In the genomic region with DNA sequence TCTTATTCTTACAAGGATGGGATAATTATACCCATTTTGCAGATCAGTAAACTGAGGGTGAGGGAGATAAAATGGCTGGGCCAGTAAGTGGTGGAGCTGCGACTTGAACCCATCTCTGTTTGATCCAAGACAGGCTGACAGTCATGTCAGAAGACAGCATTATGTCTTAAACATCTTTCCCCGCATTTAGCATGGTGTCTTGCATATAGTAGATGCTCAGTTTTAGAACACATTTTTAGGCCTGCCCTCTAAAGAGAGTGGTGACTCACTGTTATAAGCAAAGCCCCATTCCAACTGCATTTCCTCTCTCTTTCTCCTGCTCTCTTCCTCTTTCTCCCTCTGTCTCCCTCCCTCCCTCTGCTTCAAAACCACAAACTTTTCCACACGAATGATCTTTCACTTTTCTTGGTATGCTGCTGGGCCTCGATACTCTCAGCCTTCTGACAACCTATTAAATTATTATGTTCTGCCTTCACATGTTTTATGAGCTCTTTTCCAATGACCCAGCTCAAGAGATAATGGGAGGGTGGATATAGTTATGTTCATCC, we compare ENCODE assay signal across 1 cellular context.
TF ChIP-seq lines count a peak whose summit lies in the region.

No MANE protein-coding gene starts in this region.

TF ChIP-seq in K562, 482 proteins besides CTCF, POLR2A, EP300 and RAD21 (continued from another document and continues in another):
- no peak for TF ChIP-seq PHF21A (IDR thresholded peaks at IDR 0.05; ENCODE audit: borderline replicate concordance, low read depth)
- TF ChIP-seq GATAD2B (IDR thresholded peaks at IDR 0.05; ENCODE audit: borderline replicate concordance): no peak
- TF ChIP-seq ZNF561 (CRISPR knock-in tag; conservative IDR thresholded peaks at IDR 0.05): 0 out of 2 replicates have a peak, but pooled peaks have one; percentile 7
- no peak for TF ChIP-seq STAG1 (CRISPR knock-in tag; IDR thresholded peaks at IDR 0.05; ENCODE audit: borderline replicate concordance)
- TF ChIP-seq MLX (CRISPR knock-in tag; conservative IDR thresholded peaks at IDR 0.05): no peak
- TF ChIP-seq HMBOX1 (IDR thresholded peaks at IDR 0.05): peak; percentile 77
- peak; percentile 100 for TF ChIP-seq CHD4 (IDR thresholded peaks at IDR 0.05; ENCODE audit: insufficient read depth, insufficient replicate concordance, low read depth, low read length, poor library complexity, severe bottlenecking)
- TF ChIP-seq SAFB2 (IDR thresholded peaks at IDR 0.05; ENCODE audit: borderline replicate concordance, low read depth, low read length, severe bottlenecking): no peak
- TF ChIP-seq DPF2 (IDR thresholded peaks at IDR 0.05): no peak; the same call in 1 of the 2 replicates
- TF ChIP-seq, protein P1, sequence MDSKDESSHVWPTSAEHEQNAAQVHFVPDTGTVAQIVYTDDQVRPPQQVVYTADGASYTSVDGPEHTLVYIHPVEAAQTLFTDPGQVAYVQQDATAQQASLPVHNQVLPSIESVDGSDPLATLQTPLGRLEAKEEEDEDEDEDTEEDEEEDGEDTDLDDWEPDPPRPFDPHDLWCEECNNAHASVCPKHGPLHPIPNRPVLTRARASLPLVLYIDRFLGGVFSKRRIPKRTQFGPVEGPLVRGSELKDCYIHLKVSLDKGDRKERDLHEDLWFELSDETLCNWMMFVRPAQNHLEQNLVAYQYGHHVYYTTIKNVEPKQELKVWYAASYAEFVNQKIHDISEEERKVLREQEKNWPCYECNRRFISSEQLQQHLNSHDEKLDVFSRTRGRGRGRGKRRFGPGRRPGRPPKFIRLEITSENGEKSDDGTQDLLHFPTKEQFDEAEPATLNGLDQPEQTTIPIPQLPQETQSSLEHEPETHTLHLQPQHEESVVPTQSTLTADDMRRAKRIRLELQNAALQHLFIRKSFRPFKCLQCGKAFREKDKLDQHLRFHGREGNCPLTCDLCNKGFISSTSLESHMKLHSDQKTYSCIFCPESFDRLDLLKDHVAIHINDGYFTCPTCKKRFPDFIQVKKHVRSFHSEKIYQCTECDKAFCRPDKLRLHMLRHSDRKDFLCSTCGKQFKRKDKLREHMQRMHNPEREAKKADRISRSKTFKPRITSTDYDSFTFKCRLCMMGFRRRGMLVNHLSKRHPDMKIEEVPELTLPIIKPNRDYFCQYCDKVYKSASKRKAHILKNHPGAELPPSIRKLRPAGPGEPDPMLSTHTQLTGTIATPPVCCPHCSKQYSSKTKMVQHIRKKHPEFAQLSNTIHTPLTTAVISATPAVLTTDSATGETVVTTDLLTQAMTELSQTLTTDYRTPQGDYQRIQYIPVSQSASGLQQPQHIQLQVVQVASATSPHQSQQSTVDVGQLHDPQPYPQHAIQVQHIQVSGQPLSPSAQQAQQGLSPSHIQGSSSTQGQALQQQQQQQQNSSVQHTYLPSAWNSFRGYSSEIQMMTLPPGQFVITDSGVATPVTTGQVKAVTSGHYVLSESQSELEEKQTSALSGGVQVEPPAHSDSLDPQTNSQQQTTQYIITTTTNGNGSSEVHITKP (IDR thresholded peaks at IDR 0.05; ENCODE audit: partially characterized antibody): no peak
- TF ChIP-seq SMARCA5 (IDR thresholded peaks at IDR 0.05): peak; percentile 97
- no peak for TF ChIP-seq HDAC8 (tag; IDR thresholded peaks at IDR 0.05)
- TF ChIP-seq PYGO2 (tag; IDR thresholded peaks at IDR 0.05): no peak
- peak; percentile 70 for TF ChIP-seq FOSL1 (tag; conservative IDR thresholded peaks at IDR 0.05)
- TF ChIP-seq TFAM (CRISPR knock-in tag; conservative IDR thresholded peaks at IDR 0.05): no peak
- TF ChIP-seq ZNF224 (CRISPR knock-in tag; IDR thresholded peaks at IDR 0.05): no peak
- TF ChIP-seq, protein P2, sequence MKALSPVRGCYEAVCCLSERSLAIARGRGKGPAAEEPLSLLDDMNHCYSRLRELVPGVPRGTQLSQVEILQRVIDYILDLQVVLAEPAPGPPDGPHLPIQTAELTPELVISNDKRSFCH (CRISPR knock-in tag; IDR thresholded peaks at IDR 0.05): no peak
- TF ChIP-seq, protein P2 (tag; IDR thresholded peaks at IDR 0.05): peak; percentile 81
- no peak for TF ChIP-seq NR2F6 (CRISPR knock-in tag; IDR thresholded peaks at IDR 0.05)
- TF ChIP-seq JUND (IDR thresholded peaks at IDR 0.05; ENCODE audit: borderline replicate concordance, low read depth, low read length): no peak
- peak; percentile 66; the same call in 2 of the 3 replicates for TF ChIP-seq JUND (tag; IDR thresholded peaks at IDR 0.05; ENCODE audit: borderline replicate concordance, low read depth, low read length)
- TF ChIP-seq, protein P3, sequence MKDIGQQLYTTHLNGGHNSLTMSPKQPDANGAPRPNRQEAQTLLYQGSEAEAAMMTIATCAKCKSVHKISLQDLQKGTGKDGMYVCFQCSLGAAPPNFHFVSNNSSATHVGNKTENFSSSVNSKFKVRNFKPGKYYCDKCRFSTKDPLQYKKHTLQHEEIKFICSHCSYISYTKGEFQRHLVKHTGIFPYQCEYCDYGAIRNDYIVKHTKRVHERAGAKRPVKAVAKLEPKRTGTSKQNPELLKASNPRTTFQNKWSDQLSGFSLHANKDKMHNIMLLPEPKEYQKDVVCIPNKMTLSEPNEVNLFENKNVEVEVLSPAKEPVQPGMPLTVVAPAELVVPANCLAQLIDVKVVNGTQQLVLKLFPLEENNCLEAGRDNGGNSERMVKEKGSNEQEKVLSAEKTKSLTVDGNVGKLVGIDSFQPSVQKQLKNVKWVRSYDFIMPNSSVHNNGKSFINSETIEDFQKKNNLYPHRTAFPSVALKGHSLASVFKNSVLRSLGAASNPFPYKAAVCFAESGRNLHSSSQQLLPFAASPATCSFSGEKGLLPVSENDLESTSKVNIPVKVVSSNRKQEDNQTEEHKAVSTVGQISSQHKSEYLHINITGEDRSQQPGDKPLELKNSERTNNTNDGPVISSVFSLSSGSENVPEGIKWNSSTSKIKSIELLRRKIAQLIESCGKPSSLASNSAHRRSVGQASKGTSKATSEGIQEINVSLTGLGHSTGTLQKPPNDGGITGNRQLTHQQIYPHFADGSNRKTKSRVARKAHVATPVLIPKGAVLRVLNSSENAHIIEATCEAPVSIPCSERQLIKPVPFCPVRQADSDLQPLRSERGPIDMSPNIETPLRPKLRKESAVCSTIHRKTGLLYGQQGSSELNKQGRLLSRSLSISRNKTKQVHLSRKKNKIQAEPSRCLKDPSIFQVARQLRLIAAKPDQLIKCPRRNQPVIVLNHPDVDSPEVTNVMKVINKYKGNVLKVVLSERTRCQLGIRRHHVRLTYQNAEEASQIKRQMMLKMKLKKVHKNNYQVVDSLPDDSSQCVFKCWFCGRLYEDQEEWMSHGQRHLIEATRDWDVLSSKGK (CRISPR knock-in tag; IDR thresholded peaks at IDR 0.05): no peak
- TF ChIP-seq ZNF408 (CRISPR knock-in tag; IDR thresholded peaks at IDR 0.05; ENCODE audit: low read depth): no peak
- TF ChIP-seq GABPB1 (CRISPR knock-in tag; IDR thresholded peaks at IDR 0.05): peak; percentile 37; the same call in 1 of the 2 replicates
- TF ChIP-seq CBX1 (IDR thresholded peaks at IDR 0.05; ENCODE audit: low read depth): peak; percentile 97; the same call in 1 of the 2 replicates
- TF ChIP-seq ZNF124 (CRISPR knock-in tag; IDR thresholded peaks at IDR 0.05): no peak
- TF ChIP-seq ZNF707 (CRISPR knock-in tag; conservative IDR thresholded peaks at IDR 0.05): no peak
- no peak for TF ChIP-seq MBD2 (IDR thresholded peaks at IDR 0.05; ENCODE audit: borderline replicate concordance, low read depth)
- no peak for TF ChIP-seq PTTG1 (tag; IDR thresholded peaks at IDR 0.05; ENCODE audit: low read depth)
- no peak for TF ChIP-seq ZNF785 (CRISPR knock-in tag; IDR thresholded peaks at IDR 0.05)
- TF ChIP-seq ELF4 (CRISPR knock-in tag; IDR thresholded peaks at IDR 0.05): peak; percentile 89
- TF ChIP-seq NCOA2 (IDR thresholded peaks at IDR 0.05; ENCODE audit: partially characterized antibody in 2 of 2): no peak
- TF ChIP-seq ZNF75A (CRISPR knock-in tag; IDR thresholded peaks at IDR 0.05): no peak
- no peak for TF ChIP-seq GTF2B (IDR thresholded peaks at IDR 0.05; ENCODE audit: extremely low read depth, insufficient read length)
- TF ChIP-seq ZZZ3 (IDR thresholded peaks at IDR 0.05): no peak
- TF ChIP-seq CTBP1 (IDR thresholded peaks at IDR 0.05; ENCODE audit: borderline replicate concordance): no peak
- TF ChIP-seq ESRRB (CRISPR knock-in tag; IDR thresholded peaks at IDR 0.05; ENCODE audit: borderline replicate concordance): no peak
- no peak for TF ChIP-seq ZNF174 (CRISPR knock-in tag; IDR thresholded peaks at IDR 0.05)
- TF ChIP-seq POLR2G (IDR thresholded peaks at IDR 0.05; ENCODE audit: low read depth, low read length): no peak
- TF ChIP-seq NFE2L1 (tag; IDR thresholded peaks at IDR 0.05; ENCODE audit: borderline replicate concordance, low read depth): no peak
- TF ChIP-seq LCOR (CRISPR knock-in tag; IDR thresholded peaks at IDR 0.05): no peak
- TF ChIP-seq BRF2 (IDR thresholded peaks at IDR 0.05; ENCODE audit: borderline replicate concordance, insufficient read depth, insufficient read length): no peak
- TF ChIP-seq ZNF197 (CRISPR knock-in tag; IDR thresholded peaks at IDR 0.05; ENCODE audit: low read depth): no peak
- no peak for TF ChIP-seq ZNF239 (CRISPR knock-in tag; IDR thresholded peaks at IDR 0.05)
- no peak for TF ChIP-seq ZNF165 (CRISPR knock-in tag; IDR thresholded peaks at IDR 0.05; ENCODE audit: borderline replicate concordance)
- peak; percentile 97 for TF ChIP-seq BCOR (IDR thresholded peaks at IDR 0.05)
- no peak for TF ChIP-seq ZFX (CRISPR knock-in tag; IDR thresholded peaks at IDR 0.05)
- no peak for TF ChIP-seq MECOM (CRISPR knock-in tag; IDR thresholded peaks at IDR 0.05)
- peak; percentile 81; the same call in 1 of the 2 replicates for TF ChIP-seq SPI1 (IDR thresholded peaks at IDR 0.05; ENCODE audit: borderline replicate concordance, low read depth, low read length)
- peak; percentile 96 for TF ChIP-seq ADNP (tag; IDR thresholded peaks at IDR 0.05)
- TF ChIP-seq C11orf30 (IDR thresholded peaks at IDR 0.05; ENCODE audit: low read depth): no peak
- TF ChIP-seq MCM7 (IDR thresholded peaks at IDR 0.05): no peak
- TF ChIP-seq ZNF121 (CRISPR knock-in tag; conservative IDR thresholded peaks at IDR 0.05): no peak
- TF ChIP-seq BCLAF1 (IDR thresholded peaks at IDR 0.05; ENCODE audit: borderline replicate concordance in 1 of 2, control insufficient read depth in 1 of 2, low read depth in 2 of 2, low read length in 1 of 2): no peak
